ENCODE assay signal across 25 cellular contexts in the genomic region with DNA sequence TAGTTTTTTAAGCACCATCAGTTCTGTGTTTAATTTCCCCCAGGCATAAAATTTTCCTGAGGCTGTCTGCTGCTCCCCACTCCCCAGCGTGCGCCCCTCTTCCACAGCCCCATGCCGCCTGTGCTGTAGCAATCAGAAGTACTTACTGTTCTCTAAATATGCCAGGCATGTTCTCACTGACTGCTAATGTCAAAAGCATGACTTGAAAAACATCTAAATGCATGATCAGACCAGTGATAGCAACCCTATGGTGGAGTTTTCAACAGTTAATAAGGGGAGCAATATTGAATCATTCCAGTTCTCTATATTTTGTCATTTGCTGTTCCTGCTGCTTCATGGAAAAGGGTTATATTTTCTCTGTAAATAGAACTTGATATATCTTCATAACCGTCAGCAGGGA.
DNase-seq lines count a peak whose midpoint lies in the region; ATAC-seq lines count a peak whose summit lies in the region.
"Had no signal": no experiment of that assay in that cellular context is flagged by ENCODE, and none has a peak within 500 bp of the region (broad histone marks: within the 10 kb centered on the region; RNA-seq: fewer than 3 reads in every experiment).

No MANE protein-coding gene starts in this region.

- H4K91ac ChIP-seq in mesenchymal stem cell (ENCODE audit: low read length) = no peak overlapping the region

- DNase-seq in EL (peak; percentile 8), amniotic epithelial cell (ENCODE audit: low read depth) (peak; percentile 6), mesenchymal stem cell (peak; percentile 16), retina (peak; percentile 13), NCI-H1694 (lab: John Stamatoyannopoulos, UW) (no peak), AG08395 (ENCODE audit: low spot score) (no peak), T1000 (lab: John Stamatoyannopoulos, UW) (no peak)
- no peak for DNase-seq in stimulated activated naive CD8-positive, alpha-beta T cell treated with anti-CD3 and anti-CD28 coated beads, Interleukin-15, Interleukin-2, amounts not matched to agents 100 U/mL and 50 U/mL, for 24 hours
- DNase-seq: CD4-positive, alpha-beta T cell; COR-L47; DMS79; H7; Kasumi-1; MG63; NCI-H1048; NCI-H1417 treated with DMSO at 0.1 percent for 48 hours; NCI-H187 treated with DMSO at 0.1 percent for 48 hours; NCI-H2107; NCI-H524; NCI-H774; NK-92 treated with Interleukin-12 subunit alpha and Interleukin-12 subunit beta, amount 100 ng/mL, for 24 hours; SHP77 treated with DMSO at 0.1 percent for 48 hours had no signal

- H3K79me1 ChIP-seq in mesenchymal stem cell (replicated peaks; ENCODE audit: low read length, poor library complexity, severe bottlenecking) = no peaks in the 10 kb centered on the region

- no peaks in the 10 kb centered on the region for H3K27me3 ChIP-seq in mesenchymal stem cell (ENCODE audit: control insufficient read depth in 1 of 2, insufficient read depth in 1 of 2, low read length in 2 of 2)
- H3K27me3 ChIP-seq: MG63 had no signal

- ATAC-seq in stimulated activated naive CD8-positive, alpha-beta T cell treated with anti-CD3 and anti-CD28 coated beads, Interleukin-15, Interleukin-2, amounts not matched to agents 100 U/mL and 50 U/mL, for 24 hours = no peak
- ATAC-seq: A549, GM12878 had no signal

- H3K23ac ChIP-seq in mesenchymal stem cell (ENCODE audit: low read length in 2 of 2) = no peak overlapping the region

- WGBS in mesenchymal stem cell = 92% methylated on average over 4 of the region's 4 CpGs

- H3K14ac ChIP-seq in mesenchymal stem cell (ENCODE audit: low read length in 2 of 2) = no peak overlapping the region

- no peak overlapping the region for H3K4ac ChIP-seq in mesenchymal stem cell (ENCODE audit: low read depth in 1 of 2, low read length in 2 of 2)

- H3K4me2 ChIP-seq in mesenchymal stem cell (ENCODE audit: low read length, poor library complexity, severe bottlenecking) = no peak overlapping the region
- H3K4me2 ChIP-seq: A549 had no signal

- no peak overlapping the region for H2BK15ac ChIP-seq in mesenchymal stem cell (ENCODE audit: low read depth, poor library complexity, severe bottlenecking)

- peak overlapping the region; percentile 64 for H2BK120ac ChIP-seq in mesenchymal stem cell (ENCODE audit: low read depth, low read length)

- H3K18ac ChIP-seq in mesenchymal stem cell (ENCODE audit: low read depth in 1 of 2, low read length in 2 of 2) = no peak overlapping the region

- H3K9ac ChIP-seq in mesenchymal stem cell (ENCODE audit: low read length) = no peak overlapping the region

- H2BK5ac ChIP-seq in mesenchymal stem cell (ENCODE audit: low read depth, low read length, poor library complexity, severe bottlenecking) = no peak overlapping the region

- H2AK5ac ChIP-seq in mesenchymal stem cell (ENCODE audit: low read length, severe bottlenecking) = no peak overlapping the region

- no peak overlapping the region for H4K8ac ChIP-seq in mesenchymal stem cell (ENCODE audit: low read length)

- no peak overlapping the region for H3K4me3 ChIP-seq in mesenchymal stem cell (ENCODE audit: insufficient read depth in 1 of 2, low read depth in 1 of 2, low read length in 2 of 2)
- H3K4me3 ChIP-seq: A549, GM12878, MG63 had no signal

- no peak overlapping the region for H3K27ac ChIP-seq in mesenchymal stem cell (ENCODE audit: low read length, poor library complexity, severe bottlenecking)
- H3K27ac ChIP-seq: A549, RWPE1 had no signal

- no peaks in the 10 kb centered on the region for H3K36me3 ChIP-seq in mesenchymal stem cell (ENCODE audit: control insufficient read depth in 1 of 2, insufficient read depth in 2 of 2, low read depth in 1 of 2, low read length in 2 of 2)
- H3K36me3 ChIP-seq: MG63 had no signal

- no peak overlapping the region for H2AFZ ChIP-seq in mesenchymal stem cell (ENCODE audit: low read depth, low read length)

- no peaks in the 10 kb centered on the region for H3K4me1 ChIP-seq in mesenchymal stem cell (ENCODE audit: control insufficient read depth, insufficient read depth, low read depth, low read length)

- H2BK12ac ChIP-seq in mesenchymal stem cell (ENCODE audit: low read length in 2 of 2) = no peak overlapping the region

- no peaks in the 10 kb centered on the region for H3K9me3 ChIP-seq in mesenchymal stem cell (ENCODE audit: control insufficient read depth, low read length)
- H3K9me3 ChIP-seq: A549, MG63 had no signal

Comparison
In these comparisons a context has a peak if more than half of its experiments do, and no peak if none do; other contexts are left out.
1. DNase-seq: peak in EL (single experiment), amniotic epithelial cell (single experiment), mesenchymal stem cell (single experiment) and retina (single experiment); none in NCI-H1694 (single experiment), stimulated activated naive CD8-positive, alpha-beta T cell treated with anti-CD3 and anti-CD28 coated beads, Interleukin-15, Interleukin-2, amounts not matched to agents 100 U/mL and 50 U/mL, for 24 hours (single experiment), AG08395 (single experiment) and T1000 (single experiment).